ENCODE assay signal across 9 cellular contexts in genomic region chr15:57591822-57592367, GRCh38. TPM values are rescaled to one million over a fixed set of nuclear protein-coding genes. Genes with fewer than 3 reads are reported as not detected.
A peak's percentile ranks its signal among the peaks of the same experiment; 100 is the strongest.
DNase-seq lines count a peak whose midpoint lies in the region; ATAC-seq lines count a peak whose summit lies in the region.
"Had no signal": no experiment of that assay in that cellular context is flagged by ENCODE, and none has a peak within 500 bp of the region (broad histone marks: within the 10 kb centered on the region; RNA-seq: fewer than 3 reads in every experiment).

TSS of gene MYZAP (plus strand) at chr15:57591904. CDS start at chr15:57592035, 131 bp downstream.

- DNase-seq in DMS 273 (lab: John Stamatoyannopoulos, UW; ENCODE audit: unreplicated experiment) (peak; percentile 64), DMS 273 treated with DMSO at 0.1 percent for 48 hours (lab: John Stamatoyannopoulos, UW) (no peak), mesendoderm (peak; percentile 18), Kasumi-1 (lab: John Stamatoyannopoulos, UW) (no peak)
- DNase-seq in activated CD4-positive, alpha-beta T cell treated with anti-CD3 and anti-CD28 coated beads for 36 hours = peak; percentile 64
- DNase-seq in effector CD4-positive, alpha-beta T cell = peak; percentile 3
- peak; percentile 13 to 29 for DNase-seq in stimulated activated CD8-positive, alpha-beta memory T cell treated with anti-CD3 and anti-CD28 coated beads, Interleukin-15, amount 100 ng/mL, for 48 hours (ENCODE audit: low read depth in 2 of 2)

- no peak within 1 kb of the TSS for H2AK5ac ChIP-seq in mesendoderm (ENCODE audit: low read length)

- H3K27ac Mint-ChIP-seq in activated CD4-positive, alpha-beta T cell treated with anti-CD3 and anti-CD28 coated beads for 36 hours = no peak within 1 kb of the TSS

- H3K79me2 ChIP-seq in mesendoderm (ENCODE audit: control insufficient read depth, insufficient read depth, low read length) = no peaks in the 10 kb centered on the region

- no peak within 1 kb of the TSS for H4K5ac ChIP-seq in mesendoderm (ENCODE audit: low read length)

- peak within 1 kb of the TSS; percentile 57 for H3K4me3 Mint-ChIP-seq in activated CD4-positive, alpha-beta T cell treated with anti-CD3 and anti-CD28 coated beads for 36 hours

- no peak within 1 kb of the TSS for H3K18ac ChIP-seq in mesendoderm (ENCODE audit: low read length)

- CTCF ChIA-PET in activated CD4-positive, alpha-beta T cell treated with anti-CD3 and anti-CD28 coated beads for 36 hours (lab: Charles Lee) = no interaction called here

- H3K36me3 ChIP-seq in mesendoderm (ENCODE audit: control insufficient read depth, insufficient read depth, low read length) = no peaks in the 10 kb centered on the region

- H3K36me3 Mint-ChIP-seq in activated CD4-positive, alpha-beta T cell treated with anti-CD3 and anti-CD28 coated beads for 36 hours (ENCODE audit: low read depth) = no peaks in the 10 kb centered on the region

- no peaks in the 10 kb centered on the region for H3K9me3 Mint-ChIP-seq in activated CD4-positive, alpha-beta T cell treated with anti-CD3 and anti-CD28 coated beads for 36 hours (ENCODE audit: low read depth)

- no peak within 1 kb of the TSS for H4K8ac ChIP-seq in mesendoderm (ENCODE audit: low read depth, low read length)

- peak within 1 kb of the TSS; percentile 29 for H3K4me3 ChIP-seq in mesendoderm (ENCODE audit: low read length)

- H3K27me3 ChIP-seq in mesendoderm (ENCODE audit: insufficient read depth, low read length, poor library complexity) = no peaks in the 10 kb centered on the region

- no peak within 1 kb of the TSS for H2BK5ac ChIP-seq in mesendoderm (ENCODE audit: low read length)

- intact Hi-C loops in activated CD4-positive, alpha-beta T cell treated with anti-CD3 and anti-CD28 coated beads for 36 hours (cut with DNase I, micrococcal nuclease) = loop anchor here in 1 of 2 experiments (1.0 kb wide), 1 partner anchor 31 kb away; no protein-coding TSS in a partner anchor

- ATAC-seq in activated CD4-positive, alpha-beta T cell treated with anti-CD3 and anti-CD28 coated beads for 36 hours = peak; percentile 72
- no peak for ATAC-seq in HG03108 (IDR thresholded peaks at IDR 0.05; ENCODE audit: unreplicated experiment)

- no peaks in the 10 kb centered on the region for H3K4me1 ChIP-seq in mesendoderm (ENCODE audit: control insufficient read depth, low read depth, low read length)

- POLR2A ChIA-PET in activated CD4-positive, alpha-beta T cell treated with anti-CD3 and anti-CD28 coated beads for 36 hours (lab: Charles Lee) = no interaction called here

- peak within 1 kb of the TSS; percentile 79 for H3K56ac ChIP-seq in mesendoderm (ENCODE audit: low read length)

- no peak within 1 kb of the TSS for H3K23ac ChIP-seq in mesendoderm (ENCODE audit: low read length)

- peaks cover 21% of the 10 kb centered on the region for H3K27me3 Mint-ChIP-seq in activated CD4-positive, alpha-beta T cell treated with anti-CD3 and anti-CD28 coated beads for 36 hours

- H3K27ac ChIP-seq in mesendoderm (ENCODE audit: low read depth, low read length) = no peak within 1 kb of the TSS
- H3K27ac ChIP-seq: 22Rv1 had no signal

- H2BK15ac ChIP-seq in mesendoderm (replicated peaks; ENCODE audit: low read depth) = no peak within 1 kb of the TSS

- WGBS in mesendoderm (ENCODE audit: extremely low coverage, insufficient coverage, low lambda C conversion rate) = no CpG with 5 or more reads among the region's 58 CpGs

- H3K4me1 Mint-ChIP-seq in activated CD4-positive, alpha-beta T cell treated with anti-CD3 and anti-CD28 coated beads for 36 hours = peaks cover 28% of the 10 kb centered on the region

- H3K4me2 ChIP-seq in mesendoderm (ENCODE audit: low read length) = peak within 1 kb of the TSS; percentile 41

- H3K4ac ChIP-seq in mesendoderm (ENCODE audit: low read depth, low read length) = no peak within 1 kb of the TSS

- no peak within 1 kb of the TSS for H2BK120ac ChIP-seq in mesendoderm (ENCODE audit: low read depth, low read length)

- peak within 1 kb of the TSS; percentile 42 for H3K9ac ChIP-seq in mesendoderm (ENCODE audit: low read length)

- no peaks in the 10 kb centered on the region for H3K79me1 ChIP-seq in mesendoderm (ENCODE audit: low read length)

RNA-seq across cellular contexts. Expression of gene MYZAP, which starts in this region (rescaled TPM):
- total RNA-seq in activated CD4-positive, alpha-beta T cell treated with anti-CD3 and anti-CD28 coated beads for 36 hours = under 1 TPM; 0.11 TPM
- polyA plus RNA-seq in mesendoderm (2013, experiment 1 of 2) = 0.59 TPM
- 0.81 TPM for polyA plus RNA-seq in mesendoderm (2013, experiment 2 of 2)

Comparison
In these comparisons a context has a peak if more than half of its experiments do, and no peak if none do; other contexts are left out.
1. DNase-seq: peak in DMS 273 (single experiment), effector CD4-positive, alpha-beta T cell (single experiment), mesendoderm (single experiment) and stimulated activated CD8-positive, alpha-beta memory T cell treated with anti-CD3 and anti-CD28 coated beads, Interleukin-15, amount 100 ng/mL, for 48 hours (2 of 2); none in DMS 273 treated with DMSO at 0.1 percent for 48 hours (single experiment) and Kasumi-1 (0 of 2).
2. Peak in DNase-seq and ATAC-seq in activated CD4-positive, alpha-beta T cell treated with anti-CD3 and anti-CD28 coated beads for 36 hours; RNA of the gene not detected or under 1 TPM.